In the genomic region with DNA sequence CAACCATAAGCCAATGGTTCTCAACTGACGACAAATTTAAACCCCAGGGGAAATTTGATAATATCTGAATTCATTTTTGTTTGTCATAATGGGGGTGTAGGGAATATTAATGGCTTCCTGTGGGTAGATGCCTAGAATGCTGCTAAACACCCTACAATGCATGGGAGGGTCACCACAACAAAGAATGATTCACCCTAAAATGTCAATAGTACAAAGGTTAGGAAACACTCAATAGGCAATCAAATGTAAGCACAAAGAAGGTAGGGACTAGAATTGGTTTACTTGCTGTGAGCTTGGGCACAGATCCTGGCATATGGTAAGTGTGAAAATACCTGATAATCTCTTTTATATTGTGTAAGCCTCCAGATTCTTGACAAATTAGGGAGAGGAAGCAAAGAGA, we compare ENCODE assay signal across 35 cellular contexts.
"Had no signal": no experiment of that assay in that cellular context is flagged by ENCODE, and none has a peak within 500 bp of the region (broad histone marks: within the 10 kb centered on the region; RNA-seq: fewer than 3 reads in every experiment).

No MANE protein-coding gene starts in this region.

- ATAC-seq: activated CD8-positive, alpha-beta memory T cell treated with anti-CD3 and anti-CD28 coated beads, Interleukin-2, amount 10 ng/mL, durations not matched to agents 7 days and 5 days; Right ventricle myocardium inferior; SK-N-SH treated with all-trans-retinoic acid at 6 μM for 48 hours had no signal

- H3K4me2 ChIP-seq: PC-9 had no signal

- H3K4me1 ChIP-seq: ascending aorta had no signal

- H3K9me3 ChIP-seq: ascending aorta had no signal

- DNase-seq: activated CD4-positive, alpha-beta memory T cell treated with anti-CD3 and anti-CD28 coated beads, Interleukin-2, amount 10 ng/mL, durations not matched to agents 7 days and 5 days; activated CD4-positive, alpha-beta T cell treated with anti-CD3 and anti-CD28 coated beads for 1 hour; activated CD4-positive, alpha-beta T cell treated with anti-CD3 and anti-CD28 coated beads for 48 hours; activated CD4-positive, CD25-positive, alpha-beta regulatory T cell; activated CD8-positive, alpha-beta memory T cell treated with anti-CD3 and anti-CD28 coated beads for 24 hours; activated CD8-positive, alpha-beta memory T cell treated with anti-CD3 and anti-CD28 coated beads, Interleukin-2, amount 10 ng/mL, durations not matched to agents 7 days and 5 days; activated CD8-positive, alpha-beta memory T cell treated with anti-CD3 and anti-CD28 coated beads, Interleukin-2, amount 50 U/mL, for 48 hours; activated gamma-delta T cell; activated naive CD4-positive, alpha-beta T cell treated with Interleukin-2 at 50 U/mL for 16 hours; activated naive CD8-positive, alpha-beta T cell treated with anti-CD3 and anti-CD28 coated beads, Interleukin-2, amount 10 ng/mL, durations not matched to agents 7 days and 5 days; amygdala; MM.1S; MV-4-11; NCI-H1092; NCI-H1436 treated with DMSO at 0.1 percent for 48 hours; NCI-H1694 treated with DMSO at 0.1 percent for 48 hours; NCI-H2029; NCI-H2107; NCI-H2171; NCI-H510A; NCI-H526; NCI-H748 treated with DMSO at 0.1 percent for 48 hours; NK-92 treated with Interleukin-12 subunit alpha and Interleukin-12 subunit beta, amount 100 ng/mL, for 24 hours; PC-9; SIG-M5; SW 1271; T1000; WERI-Rb-1 had no signal

- H3K4me3 ChIP-seq: ascending aorta, PC-9 had no signal

- H3K27ac ChIP-seq: ascending aorta, PC-9, RWPE1, WERI-Rb-1 had no signal

- H3K4me1 Mint-ChIP-seq: activated CD4-positive, alpha-beta memory T cell treated with anti-CD3 and anti-CD28 coated beads, Interleukin-2, amount 10 ng/mL, durations not matched to agents 7 days and 5 days; activated CD8-positive, alpha-beta memory T cell treated with anti-CD3 and anti-CD28 coated beads, Interleukin-2, amount 10 ng/mL, durations not matched to agents 7 days and 5 days; activated naive CD4-positive, alpha-beta T cell treated with anti-CD3 and anti-CD28 coated beads, Interleukin-2, amount 50 U/mL, for 24 hours; activated naive CD8-positive, alpha-beta T cell treated with anti-CD3 and anti-CD28 coated beads, Interleukin-2, amount 10 ng/mL, durations not matched to agents 7 days and 5 days had no signal

- H3K27me3 ChIP-seq: ascending aorta had no signal

- FAIRE-seq: RCC 7860 had no signal

- H3K9me3 Mint-ChIP-seq: activated naive CD4-positive, alpha-beta T cell treated with anti-CD3 and anti-CD28 coated beads, Interleukin-2, amount 50 U/mL, for 24 hours had no signal

- H2AFZ ChIP-seq: PC-9 had no signal

- H3K36me3 Mint-ChIP-seq: activated CD8-positive, alpha-beta memory T cell treated with anti-CD3 and anti-CD28 coated beads, Interleukin-2, amount 10 ng/mL, durations not matched to agents 7 days and 5 days; activated naive CD4-positive, alpha-beta T cell treated with anti-CD3 and anti-CD28 coated beads, Interleukin-2, amount 50 U/mL, for 24 hours; activated naive CD8-positive, alpha-beta T cell treated with anti-CD3 and anti-CD28 coated beads, Interleukin-2, amount 10 ng/mL, durations not matched to agents 7 days and 5 days had no signal

- H3K27ac Mint-ChIP-seq: activated CD4-positive, alpha-beta memory T cell treated with anti-CD3 and anti-CD28 coated beads, Interleukin-2, amount 10 ng/mL, durations not matched to agents 7 days and 5 days; activated CD8-positive, alpha-beta memory T cell treated with anti-CD3 and anti-CD28 coated beads, Interleukin-2, amount 10 ng/mL, durations not matched to agents 7 days and 5 days; activated naive CD4-positive, alpha-beta T cell treated with anti-CD3 and anti-CD28 coated beads, Interleukin-2, amount 50 U/mL, for 24 hours; activated naive CD8-positive, alpha-beta T cell treated with anti-CD3 and anti-CD28 coated beads, Interleukin-2, amount 10 ng/mL, durations not matched to agents 7 days and 5 days; activated T-helper 2 cell treated with anti-CD3 and anti-CD28 coated beads, Interferon-gamma antibody, Interleukin-2, Interleukin-4, amounts not matched to agents 10 μg/mL and 5 μg/mL and 100 μg/mL, durations not matched to agents 14 hours and 24 hours and 36 hours had no signal

- H3K4me3 Mint-ChIP-seq: activated CD4-positive, alpha-beta memory T cell treated with anti-CD3 and anti-CD28 coated beads, Interleukin-2, amount 10 ng/mL, durations not matched to agents 7 days and 5 days; activated CD8-positive, alpha-beta memory T cell treated with anti-CD3 and anti-CD28 coated beads, Interleukin-2, amount 10 ng/mL, durations not matched to agents 7 days and 5 days; activated naive CD4-positive, alpha-beta T cell treated with anti-CD3 and anti-CD28 coated beads, Interleukin-2, amount 50 U/mL, for 24 hours; activated naive CD8-positive, alpha-beta T cell treated with anti-CD3 and anti-CD28 coated beads, Interleukin-2, amount 10 ng/mL, durations not matched to agents 7 days and 5 days had no signal

- H3K36me3 ChIP-seq: ascending aorta, WERI-Rb-1 had no signal

- H3K27me3 Mint-ChIP-seq: activated CD4-positive, alpha-beta memory T cell treated with anti-CD3 and anti-CD28 coated beads, Interleukin-2, amount 10 ng/mL, durations not matched to agents 7 days and 5 days; activated CD8-positive, alpha-beta memory T cell treated with anti-CD3 and anti-CD28 coated beads, Interleukin-2, amount 10 ng/mL, durations not matched to agents 7 days and 5 days had no signal
